In the genomic region with DNA sequence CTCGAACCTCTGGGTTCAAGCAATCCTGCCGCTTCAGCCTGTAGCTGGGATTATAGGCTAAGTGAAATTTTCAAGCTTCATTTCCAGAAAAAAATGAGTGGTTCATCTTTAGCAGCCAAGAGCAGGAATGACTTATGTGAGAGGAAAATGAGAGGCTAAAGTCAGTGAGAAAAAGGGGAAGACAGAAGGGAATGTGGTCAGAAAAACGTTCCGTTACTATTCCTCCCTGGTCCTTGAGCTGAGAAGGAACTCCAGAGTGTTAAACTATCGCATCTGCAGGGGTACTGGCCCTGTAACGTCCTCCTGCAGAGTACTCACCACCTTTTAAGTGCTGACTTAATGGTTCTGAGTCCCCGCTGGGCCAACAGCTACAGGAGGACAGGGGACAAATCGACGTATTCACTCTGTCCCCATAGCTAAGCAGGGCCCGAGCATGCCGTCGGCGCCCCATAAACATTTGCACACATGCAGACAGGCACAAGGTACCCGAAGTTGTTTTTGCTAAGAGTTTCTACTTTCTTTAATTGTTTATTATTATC, we compare ENCODE assay signal across 23 cellular contexts.
"Had no signal": no experiment of that assay in that cellular context is flagged by ENCODE, and none has a peak within 500 bp of the region (broad histone marks: within the 10 kb centered on the region; RNA-seq: fewer than 3 reads in every experiment).

No MANE protein-coding gene starts in this region.

- DNase-seq: activated CD4-positive, alpha-beta T cell treated with anti-CD3 and anti-CD28 coated beads, Interleukin-2, amount 10 ng/mL, durations not matched to agents 7 days and 5 days; activated CD4-positive, CD25-positive, alpha-beta regulatory T cell treated with anti-CD3 and anti-CD28 coated beads, Interleukin-2, amount 50 U/mL, for 72 hours; activated CD8-positive, alpha-beta memory T cell treated with anti-CD3 and anti-CD28 coated beads, Interleukin-2, amount 10 ng/mL, durations not matched to agents 7 days and 5 days; activated CD8-positive, alpha-beta T cell treated with anti-CD3 and anti-CD28 coated beads for 36 hours; activated gamma-delta T cell treated with Interleukin-2 at 50 U/mL for 16 hours; adrenal gland; cerebellar nuclear complex; cortex of kidney; kidney glomerular epithelial cell; left lung; midbrain; ovary; stimulated activated CD4-positive, alpha-beta T cell treated with anti-CD3 and anti-CD28 coated beads, Interleukin-4, amount 100 ng/mL, for 24 hours; stimulated activated naive CD4-positive, alpha-beta T cell treated with Interleukin-2 at 50 U/mL for 16 hours had no signal

- H3K36me3 ChIP-seq: adrenal gland, left lung, neutrophil, ovary, prostate gland, thoracic aorta had no signal

- H3K4me3 Mint-ChIP-seq: activated CD4-positive, alpha-beta T cell treated with anti-CD3 and anti-CD28 coated beads, Interleukin-2, amount 10 ng/mL, durations not matched to agents 7 days and 5 days; activated CD8-positive, alpha-beta memory T cell treated with anti-CD3 and anti-CD28 coated beads, Interleukin-2, amount 10 ng/mL, durations not matched to agents 7 days and 5 days; activated CD8-positive, alpha-beta T cell treated with anti-CD3 and anti-CD28 coated beads for 36 hours; activated naive CD8-positive, alpha-beta T cell; natural killer cell treated with Interleukin-12 subunit alpha and Interleukin-12 subunit beta and Interleukin-15 and Interleukin-18, amount 100 ng/mL, for 72 hours had no signal

- H3K9me3 ChIP-seq: adrenal gland, left lung, neutrophil, ovary, prostate gland, thoracic aorta, upper lobe of left lung had no signal

- ATAC-seq: activated CD8-positive, alpha-beta memory T cell treated with anti-CD3 and anti-CD28 coated beads, Interleukin-2, amount 10 ng/mL, durations not matched to agents 7 days and 5 days; activated CD8-positive, alpha-beta T cell treated with anti-CD3 and anti-CD28 coated beads for 36 hours; left lung; natural killer cell treated with Interleukin-12 subunit alpha and Interleukin-12 subunit beta and Interleukin-15 and Interleukin-18, amount 100 ng/mL, for 72 hours had no signal

- H3K27ac ChIP-seq: adrenal gland, left lung, neutrophil, ovary, prostate gland, thoracic aorta, upper lobe of left lung, VCaP had no signal

- H3K9me3 Mint-ChIP-seq: activated CD4-positive, alpha-beta T cell treated with anti-CD3 and anti-CD28 coated beads, Interleukin-2, amount 10 ng/mL, durations not matched to agents 7 days and 5 days; activated CD8-positive, alpha-beta T cell treated with anti-CD3 and anti-CD28 coated beads for 36 hours; natural killer cell treated with Interleukin-12 subunit alpha and Interleukin-12 subunit beta and Interleukin-15 and Interleukin-18, amount 100 ng/mL, for 72 hours had no signal

- H3K4me1 ChIP-seq: prostate gland had no signal

- H3K27me3 Mint-ChIP-seq: activated CD4-positive, alpha-beta T cell treated with anti-CD3 and anti-CD28 coated beads, Interleukin-2, amount 10 ng/mL, durations not matched to agents 7 days and 5 days; activated CD8-positive, alpha-beta T cell treated with anti-CD3 and anti-CD28 coated beads for 36 hours had no signal

- H3K27me3 ChIP-seq: adrenal gland, left lung, ovary, upper lobe of left lung had no signal

- H3K36me3 Mint-ChIP-seq: activated CD8-positive, alpha-beta memory T cell treated with anti-CD3 and anti-CD28 coated beads, Interleukin-2, amount 10 ng/mL, durations not matched to agents 7 days and 5 days; natural killer cell treated with Interleukin-12 subunit alpha and Interleukin-12 subunit beta and Interleukin-15 and Interleukin-18, amount 100 ng/mL, for 72 hours had no signal

- H3K27ac Mint-ChIP-seq: activated CD4-positive, alpha-beta T cell treated with anti-CD3 and anti-CD28 coated beads, Interleukin-2, amount 10 ng/mL, durations not matched to agents 7 days and 5 days; activated CD8-positive, alpha-beta memory T cell treated with anti-CD3 and anti-CD28 coated beads, Interleukin-2, amount 10 ng/mL, durations not matched to agents 7 days and 5 days; activated CD8-positive, alpha-beta T cell treated with anti-CD3 and anti-CD28 coated beads for 36 hours; activated naive CD8-positive, alpha-beta T cell; natural killer cell treated with Interleukin-12 subunit alpha and Interleukin-12 subunit beta and Interleukin-15 and Interleukin-18, amount 100 ng/mL, for 72 hours had no signal

- H3K4me3 ChIP-seq: adrenal gland, left lung, lung, ovary, prostate gland, thoracic aorta, upper lobe of left lung had no signal

- FAIRE-seq: astrocyte had no signal
